In genomic region chr5:176416123-176416924, GRCh38 we compare ENCODE assay signal across 1 cellular context.
A peak's percentile ranks its signal among the peaks of the same experiment; 100 is the strongest.
TF ChIP-seq lines count a peak whose summit lies in the region.

CLTB (minus strand) TSS chr5:176416539; CDS start chr5:176416363, 176 bp downstream.

TF ChIP-seq in A549, 52 proteins besides CTCF, POLR2A, EP300 and RAD21 (continued from another document):
- TF ChIP-seq PBX3 (IDR thresholded peaks at IDR 0.05) (no peak), BHLHE40 (IDR thresholded peaks at IDR 0.05; ENCODE audit: low read depth, low read length) (no peak), CBX8 (IDR thresholded peaks at IDR 0.05) (no peak), GATA3 (IDR thresholded peaks at IDR 0.05; ENCODE audit: borderline replicate concordance) (no peak), REST (IDR thresholded peaks at IDR 0.05) (no peak), TFCP2L1 (CRISPR knock-in tag; IDR thresholded peaks at IDR 0.05) (no peak), CHD2 (IDR thresholded peaks at IDR 0.05; ENCODE audit: low read length, partially characterized antibody) (no peak), EHMT2 (IDR thresholded peaks at IDR 0.05; ENCODE audit: low read depth) (no peak), FOSL2 (IDR thresholded peaks at IDR 0.05) (no peak), FOSL2 (CRISPR knock-in tag; IDR thresholded peaks at IDR 0.05) (peak; percentile 89), HOXA7 (CRISPR knock-in tag; IDR thresholded peaks at IDR 0.05) (no peak), FOSB (CRISPR knock-in tag; IDR thresholded peaks at IDR 0.05) (no peak), EHF (CRISPR knock-in tag; IDR thresholded peaks at IDR 0.05) (no peak), CHD4 (IDR thresholded peaks at IDR 0.05; ENCODE audit: borderline replicate concordance) (no peak), MYC (IDR thresholded peaks at IDR 0.05; ENCODE audit: borderline replicate concordance, low read length) (no peak), SMC3 (IDR thresholded peaks at IDR 0.05) (peak; percentile 92), HOXB5 (CRISPR knock-in tag; IDR thresholded peaks at IDR 0.05) (peak; percentile 66; the same call in 1 of the 2 replicates), CBX2 (IDR thresholded peaks at IDR 0.05; ENCODE audit: borderline replicate concordance, low read depth) (no peak), RNF2 (IDR thresholded peaks at IDR 0.05; ENCODE audit: borderline replicate concordance, low read depth) (no peak), USF2 (IDR thresholded peaks at IDR 0.05) (no peak), ZSCAN20 (CRISPR knock-in tag; IDR thresholded peaks at IDR 0.05) (no peak), ZNF302 (CRISPR knock-in tag; IDR thresholded peaks at IDR 0.05) (no peak), RCOR1 (IDR thresholded peaks at IDR 0.05; ENCODE audit: low read depth, low read length) (no peak), POLR2AphosphoS2 (conservative IDR thresholded peaks at IDR 0.05; ENCODE audit: low read length) (no peak), KDM1A (IDR thresholded peaks at IDR 0.05; ENCODE audit: low read depth) (no peak), HDAC2 (IDR thresholded peaks at IDR 0.05) (no peak), ESRRA (IDR thresholded peaks at IDR 0.05; ENCODE audit: borderline replicate concordance, low read length) (no peak), FOXS1 (CRISPR knock-in tag; IDR thresholded peaks at IDR 0.05) (no peak), CEBPB (IDR thresholded peaks at IDR 0.05) (no peak), HMGXB4 (CRISPR knock-in tag; IDR thresholded peaks at IDR 0.05; ENCODE audit: borderline replicate concordance) (no peak), KDM5A (IDR thresholded peaks at IDR 0.05) (no peak), HEYL (CRISPR knock-in tag; IDR thresholded peaks at IDR 0.05) (no peak), PHF8 (IDR thresholded peaks at IDR 0.05; ENCODE audit: borderline replicate concordance, low read depth) (peak; percentile 50), HOXB13 (CRISPR knock-in tag; IDR thresholded peaks at IDR 0.05; ENCODE audit: low read depth) (no peak)
TF ChIP-seq in A549: peak in this region for 10.
